Comparison of ENCODE assay signal across 1 cellular context in the genomic region with DNA sequence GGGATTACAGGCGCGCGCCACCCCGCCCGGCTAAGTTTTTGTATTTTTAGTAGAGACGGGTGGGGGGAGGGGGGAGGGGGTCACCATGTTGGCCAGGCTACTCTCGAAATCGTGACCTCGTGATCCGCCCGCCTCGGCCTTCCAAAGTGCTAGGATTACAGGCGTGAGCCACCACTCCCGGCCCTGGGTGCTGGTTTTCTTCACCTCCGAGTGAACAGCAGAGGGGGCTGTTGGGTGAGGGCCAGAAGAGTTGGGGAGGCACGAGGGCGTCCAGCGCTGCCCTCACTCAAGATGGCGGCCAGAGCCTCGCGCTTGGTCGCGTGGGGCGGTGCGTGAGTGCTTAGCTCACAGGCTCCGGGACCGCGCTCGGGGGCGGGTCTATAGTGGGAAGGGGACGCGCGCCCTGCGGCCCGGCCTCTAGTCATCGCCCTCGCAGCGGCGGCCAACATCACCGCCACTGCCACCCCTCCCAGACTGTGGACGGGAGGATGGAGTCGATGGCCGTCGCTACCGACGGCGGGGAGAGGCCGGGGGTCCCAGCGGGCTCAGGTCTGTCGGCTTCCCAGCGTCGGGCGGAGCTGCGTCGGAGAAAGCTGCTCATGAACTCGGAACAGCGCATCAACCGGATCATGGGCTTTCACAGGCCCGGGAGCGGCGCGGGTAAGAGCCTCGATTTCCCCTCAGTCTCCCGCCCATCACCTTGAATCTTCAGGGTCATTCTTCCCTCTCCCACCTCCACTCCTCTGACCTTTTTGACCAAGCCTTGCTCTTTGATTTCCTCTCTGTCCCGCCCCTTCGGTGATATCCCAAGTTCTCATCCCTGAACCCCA.
TF ChIP-seq lines count a peak whose summit lies in the region.

A gene (plus strand): TSS at position 416 of the 830 bp plus-strand sequence. CDS start 73 bp downstream, at position 489.

TF ChIP-seq in K562, 482 proteins besides CTCF, POLR2A, EP300 and RAD21 (continued from another document and continues in another):
- TF ChIP-seq, protein P1, sequence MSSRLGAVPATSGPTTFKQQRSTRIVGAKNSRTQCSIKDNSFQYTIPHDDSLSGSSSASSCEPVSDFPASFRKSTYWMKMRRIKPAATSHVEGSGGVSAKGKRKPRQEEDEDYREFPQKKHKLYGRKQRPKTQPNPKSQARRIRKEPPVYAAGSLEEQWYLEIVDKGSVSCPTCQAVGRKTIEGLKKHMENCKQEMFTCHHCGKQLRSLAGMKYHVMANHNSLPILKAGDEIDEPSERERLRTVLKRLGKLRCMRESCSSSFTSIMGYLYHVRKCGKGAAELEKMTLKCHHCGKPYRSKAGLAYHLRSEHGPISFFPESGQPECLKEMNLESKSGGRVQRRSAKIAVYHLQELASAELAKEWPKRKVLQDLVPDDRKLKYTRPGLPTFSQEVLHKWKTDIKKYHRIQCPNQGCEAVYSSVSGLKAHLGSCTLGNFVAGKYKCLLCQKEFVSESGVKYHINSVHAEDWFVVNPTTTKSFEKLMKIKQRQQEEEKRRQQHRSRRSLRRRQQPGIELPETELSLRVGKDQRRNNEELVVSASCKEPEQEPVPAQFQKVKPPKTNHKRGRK (tag; IDR thresholded peaks at IDR 0.05): no peak
- TF ChIP-seq, protein P2, sequence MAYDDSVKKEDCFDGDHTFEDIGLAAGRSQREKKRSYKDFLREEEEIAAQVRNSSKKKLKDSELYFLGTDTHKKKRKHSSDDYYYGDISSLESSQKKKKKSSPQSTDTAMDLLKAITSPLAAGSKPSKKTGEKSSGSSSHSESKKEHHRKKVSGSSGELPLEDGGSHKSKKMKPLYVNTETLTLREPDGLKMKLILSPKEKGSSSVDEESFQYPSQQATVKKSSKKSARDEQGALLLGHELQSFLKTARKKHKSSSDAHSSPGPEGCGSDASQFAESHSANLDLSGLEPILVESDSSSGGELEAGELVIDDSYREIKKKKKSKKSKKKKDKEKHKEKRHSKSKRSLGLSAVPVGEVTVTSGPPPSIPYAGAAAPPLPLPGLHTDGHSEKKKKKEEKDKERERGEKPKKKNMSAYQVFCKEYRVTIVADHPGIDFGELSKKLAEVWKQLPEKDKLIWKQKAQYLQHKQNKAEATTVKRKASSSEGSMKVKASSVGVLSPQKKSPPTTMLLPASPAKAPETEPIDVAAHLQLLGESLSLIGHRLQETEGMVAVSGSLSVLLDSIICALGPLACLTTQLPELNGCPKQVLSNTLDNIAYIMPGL (CRISPR knock-in tag; IDR thresholded peaks at IDR 0.05): 0 out of 2 replicates have a peak, but pooled peaks have one; percentile 59
- TF ChIP-seq, protein P3, sequence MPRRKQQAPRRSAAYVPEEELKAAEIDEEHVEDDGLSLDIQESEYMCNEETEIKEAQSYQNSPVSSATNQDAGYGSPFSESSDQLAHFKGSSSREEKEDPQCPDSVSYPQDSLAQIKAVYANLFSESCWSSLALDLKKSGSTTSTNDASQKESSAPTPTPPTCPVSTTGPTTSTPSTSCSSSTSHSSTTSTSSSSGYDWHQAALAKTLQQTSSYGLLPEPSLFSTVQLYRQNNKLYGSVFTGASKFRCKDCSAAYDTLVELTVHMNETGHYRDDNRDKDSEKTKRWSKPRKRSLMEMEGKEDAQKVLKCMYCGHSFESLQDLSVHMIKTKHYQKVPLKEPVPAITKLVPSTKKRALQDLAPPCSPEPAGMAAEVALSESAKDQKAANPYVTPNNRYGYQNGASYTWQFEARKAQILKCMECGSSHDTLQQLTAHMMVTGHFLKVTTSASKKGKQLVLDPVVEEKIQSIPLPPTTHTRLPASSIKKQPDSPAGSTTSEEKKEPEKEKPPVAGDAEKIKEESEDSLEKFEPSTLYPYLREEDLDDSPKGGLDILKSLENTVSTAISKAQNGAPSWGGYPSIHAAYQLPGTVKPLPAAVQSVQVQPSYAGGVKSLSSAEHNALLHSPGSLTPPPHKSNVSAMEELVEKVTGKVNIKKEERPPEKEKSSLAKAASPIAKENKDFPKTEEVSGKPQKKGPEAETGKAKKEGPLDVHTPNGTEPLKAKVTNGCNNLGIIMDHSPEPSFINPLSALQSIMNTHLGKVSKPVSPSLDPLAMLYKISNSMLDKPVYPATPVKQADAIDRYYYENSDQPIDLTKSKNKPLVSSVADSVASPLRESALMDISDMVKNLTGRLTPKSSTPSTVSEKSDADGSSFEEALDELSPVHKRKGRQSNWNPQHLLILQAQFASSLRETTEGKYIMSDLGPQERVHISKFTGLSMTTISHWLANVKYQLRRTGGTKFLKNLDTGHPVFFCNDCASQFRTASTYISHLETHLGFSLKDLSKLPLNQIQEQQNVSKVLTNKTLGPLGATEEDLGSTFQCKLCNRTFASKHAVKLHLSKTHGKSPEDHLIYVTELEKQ (CRISPR knock-in tag; IDR thresholded peaks at IDR 0.05): no peak
- TF ChIP-seq ZNF263 (CRISPR knock-in tag; IDR thresholded peaks at IDR 0.05; ENCODE audit: borderline replicate concordance): no peak; the same call in 1 of the 2 replicates
- peak; percentile 84; the same call in 1 of the 2 replicates for TF ChIP-seq RUNX1 (IDR thresholded peaks at IDR 0.05; ENCODE audit: low read depth)
- TF ChIP-seq, protein P4, sequence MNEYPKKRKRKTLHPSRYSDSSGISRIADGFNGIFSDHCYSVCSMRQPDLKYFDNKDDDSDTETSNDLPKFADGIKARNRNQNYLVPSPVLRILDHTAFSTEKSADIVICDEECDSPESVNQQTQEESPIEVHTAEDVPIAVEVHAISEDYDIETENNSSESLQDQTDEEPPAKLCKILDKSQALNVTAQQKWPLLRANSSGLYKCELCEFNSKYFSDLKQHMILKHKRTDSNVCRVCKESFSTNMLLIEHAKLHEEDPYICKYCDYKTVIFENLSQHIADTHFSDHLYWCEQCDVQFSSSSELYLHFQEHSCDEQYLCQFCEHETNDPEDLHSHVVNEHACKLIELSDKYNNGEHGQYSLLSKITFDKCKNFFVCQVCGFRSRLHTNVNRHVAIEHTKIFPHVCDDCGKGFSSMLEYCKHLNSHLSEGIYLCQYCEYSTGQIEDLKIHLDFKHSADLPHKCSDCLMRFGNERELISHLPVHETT (CRISPR knock-in tag; conservative IDR thresholded peaks at IDR 0.05 in 1 of 2, IDR thresholded peaks at IDR 0.05 in 1 of 2): no peak; a peak in 1 of 4 replicates
- TF ChIP-seq, protein P5, sequence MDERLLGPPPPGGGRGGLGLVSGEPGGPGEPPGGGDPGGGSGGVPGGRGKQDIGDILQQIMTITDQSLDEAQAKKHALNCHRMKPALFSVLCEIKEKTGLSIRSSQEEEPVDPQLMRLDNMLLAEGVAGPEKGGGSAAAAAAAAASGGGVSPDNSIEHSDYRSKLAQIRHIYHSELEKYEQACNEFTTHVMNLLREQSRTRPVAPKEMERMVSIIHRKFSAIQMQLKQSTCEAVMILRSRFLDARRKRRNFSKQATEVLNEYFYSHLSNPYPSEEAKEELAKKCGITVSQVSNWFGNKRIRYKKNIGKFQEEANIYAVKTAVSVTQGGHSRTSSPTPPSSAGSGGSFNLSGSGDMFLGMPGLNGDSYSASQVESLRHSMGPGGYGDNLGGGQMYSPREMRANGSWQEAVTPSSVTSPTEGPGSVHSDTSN (CRISPR knock-in tag; IDR thresholded peaks at IDR 0.05; ENCODE audit: low read depth): no peak
- TF ChIP-seq, protein P5 (tag; conservative IDR thresholded peaks at IDR 0.05; ENCODE audit: low read depth): no peak
- peak; percentile 4; the same call in 1 of the 2 replicates for TF ChIP-seq OTX1 (CRISPR knock-in tag; IDR thresholded peaks at IDR 0.05)
- no peak for TF ChIP-seq MED1 (CRISPR knock-in tag; IDR thresholded peaks at IDR 0.05; ENCODE audit: borderline replicate concordance)
- peak in 1 of 2 experiments; percentile 84; a peak in 1 of 3 replicates for TF ChIP-seq CBX3 (IDR thresholded peaks at IDR 0.05; ENCODE audit: borderline replicate concordance in 1 of 2, low read length in 2 of 2)
- no peak for TF ChIP-seq SAP30 (IDR thresholded peaks at IDR 0.05; ENCODE audit: borderline replicate concordance, insufficient read depth, low read depth, low read length, poor library complexity, severe bottlenecking)
- no peak for TF ChIP-seq EWSR1 (IDR thresholded peaks at IDR 0.05; ENCODE audit: borderline replicate concordance, low read depth, partially characterized antibody)
- TF ChIP-seq, protein P6, sequence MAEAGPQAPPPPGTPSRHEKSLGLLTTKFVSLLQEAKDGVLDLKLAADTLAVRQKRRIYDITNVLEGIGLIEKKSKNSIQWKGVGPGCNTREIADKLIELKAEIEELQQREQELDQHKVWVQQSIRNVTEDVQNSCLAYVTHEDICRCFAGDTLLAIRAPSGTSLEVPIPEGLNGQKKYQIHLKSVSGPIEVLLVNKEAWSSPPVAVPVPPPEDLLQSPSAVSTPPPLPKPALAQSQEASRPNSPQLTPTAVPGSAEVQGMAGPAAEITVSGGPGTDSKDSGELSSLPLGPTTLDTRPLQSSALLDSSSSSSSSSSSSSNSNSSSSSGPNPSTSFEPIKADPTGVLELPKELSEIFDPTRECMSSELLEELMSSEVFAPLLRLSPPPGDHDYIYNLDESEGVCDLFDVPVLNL (CRISPR knock-in tag; IDR thresholded peaks at IDR 0.05; ENCODE audit: low read depth): peak; percentile 83
- no peak for TF ChIP-seq JUNB (CRISPR knock-in tag; conservative IDR thresholded peaks at IDR 0.05)
- TF ChIP-seq, protein P7, sequence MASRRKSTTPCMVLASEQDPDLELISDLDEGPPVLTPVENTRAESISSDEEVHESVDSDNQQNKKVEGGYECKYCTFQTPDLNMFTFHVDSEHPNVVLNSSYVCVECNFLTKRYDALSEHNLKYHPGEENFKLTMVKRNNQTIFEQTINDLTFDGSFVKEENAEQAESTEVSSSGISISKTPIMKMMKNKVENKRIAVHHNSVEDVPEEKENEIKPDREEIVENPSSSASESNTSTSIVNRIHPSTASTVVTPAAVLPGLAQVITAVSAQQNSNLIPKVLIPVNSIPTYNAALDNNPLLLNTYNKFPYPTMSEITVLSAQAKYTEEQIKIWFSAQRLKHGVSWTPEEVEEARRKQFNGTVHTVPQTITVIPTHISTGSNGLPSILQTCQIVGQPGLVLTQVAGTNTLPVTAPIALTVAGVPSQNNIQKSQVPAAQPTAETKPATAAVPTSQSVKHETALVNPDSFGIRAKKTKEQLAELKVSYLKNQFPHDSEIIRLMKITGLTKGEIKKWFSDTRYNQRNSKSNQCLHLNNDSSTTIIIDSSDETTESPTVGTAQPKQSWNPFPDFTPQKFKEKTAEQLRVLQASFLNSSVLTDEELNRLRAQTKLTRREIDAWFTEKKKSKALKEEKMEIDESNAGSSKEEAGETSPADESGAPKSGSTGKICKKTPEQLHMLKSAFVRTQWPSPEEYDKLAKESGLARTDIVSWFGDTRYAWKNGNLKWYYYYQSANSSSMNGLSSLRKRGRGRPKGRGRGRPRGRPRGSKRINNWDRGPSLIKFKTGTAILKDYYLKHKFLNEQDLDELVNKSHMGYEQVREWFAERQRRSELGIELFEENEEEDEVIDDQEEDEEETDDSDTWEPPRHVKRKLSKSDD (conservative IDR thresholded peaks at IDR 0.05; ENCODE audit: low read length): peak; percentile 84; the same call in 1 of the 2 replicates
- TF ChIP-seq PTRF (tag; IDR thresholded peaks at IDR 0.05): no peak
- TF ChIP-seq FOXA1 (IDR thresholded peaks at IDR 0.05; ENCODE audit: borderline replicate concordance): no peak
- TF ChIP-seq ZBTB17 (CRISPR knock-in tag; IDR thresholded peaks at IDR 0.05): peak; percentile 78
- no peak for TF ChIP-seq NFE2L1 (tag; IDR thresholded peaks at IDR 0.05; ENCODE audit: borderline replicate concordance, low read depth)
- no peak for TF ChIP-seq HDAC6 (IDR thresholded peaks at IDR 0.05; ENCODE audit: low read depth, low read length)
- no peak for TF ChIP-seq HMG20A (CRISPR knock-in tag; conservative IDR thresholded peaks at IDR 0.05)
- no peak for TF ChIP-seq MAFG (tag; conservative IDR thresholded peaks at IDR 0.05)
- 0 out of 2 replicates have a peak, but pooled peaks have one; percentile 80 for TF ChIP-seq KAT7 (CRISPR knock-in tag; IDR thresholded peaks at IDR 0.05; ENCODE audit: borderline replicate concordance)
- TF ChIP-seq TAF9B (IDR thresholded peaks at IDR 0.05; ENCODE audit: partially characterized antibody): peak; percentile 33
- 0 out of 4 replicates have a peak, but pooled peaks of 1 of the 2 experiments have one; percentile 13 for TF ChIP-seq FOXK2 (conservative IDR thresholded peaks at IDR 0.05 in 1 of 2, IDR thresholded peaks at IDR 0.05 in 1 of 2; ENCODE audit: low read depth in 2 of 2)
- peak; percentile 59 for TF ChIP-seq POLR2B (IDR thresholded peaks at IDR 0.05; ENCODE audit: low read depth, partially characterized antibody)
- TF ChIP-seq, protein P8, sequence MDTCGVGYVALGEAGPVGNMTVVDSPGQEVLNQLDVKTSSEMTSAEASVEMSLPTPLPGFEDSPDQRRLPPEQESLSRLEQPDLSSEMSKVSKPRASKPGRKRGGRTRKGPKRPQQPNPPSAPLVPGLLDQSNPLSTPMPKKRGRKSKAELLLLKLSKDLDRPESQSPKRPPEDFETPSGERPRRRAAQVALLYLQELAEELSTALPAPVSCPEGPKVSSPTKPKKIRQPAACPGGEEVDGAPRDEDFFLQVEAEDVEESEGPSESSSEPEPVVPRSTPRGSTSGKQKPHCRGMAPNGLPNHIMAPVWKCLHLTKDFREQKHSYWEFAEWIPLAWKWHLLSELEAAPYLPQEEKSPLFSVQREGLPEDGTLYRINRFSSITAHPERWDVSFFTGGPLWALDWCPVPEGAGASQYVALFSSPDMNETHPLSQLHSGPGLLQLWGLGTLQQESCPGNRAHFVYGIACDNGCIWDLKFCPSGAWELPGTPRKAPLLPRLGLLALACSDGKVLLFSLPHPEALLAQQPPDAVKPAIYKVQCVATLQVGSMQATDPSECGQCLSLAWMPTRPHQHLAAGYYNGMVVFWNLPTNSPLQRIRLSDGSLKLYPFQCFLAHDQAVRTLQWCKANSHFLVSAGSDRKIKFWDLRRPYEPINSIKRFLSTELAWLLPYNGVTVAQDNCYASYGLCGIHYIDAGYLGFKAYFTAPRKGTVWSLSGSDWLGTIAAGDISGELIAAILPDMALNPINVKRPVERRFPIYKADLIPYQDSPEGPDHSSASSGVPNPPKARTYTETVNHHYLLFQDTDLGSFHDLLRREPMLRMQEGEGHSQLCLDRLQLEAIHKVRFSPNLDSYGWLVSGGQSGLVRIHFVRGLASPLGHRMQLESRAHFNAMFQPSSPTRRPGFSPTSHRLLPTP (IDR thresholded peaks at IDR 0.05; ENCODE audit: borderline replicate concordance, extremely low read depth, insufficient read length): no peak
- 0 out of 2 replicates have a peak, but pooled peaks have one; percentile 20 for TF ChIP-seq ZNF311 (CRISPR knock-in tag; IDR thresholded peaks at IDR 0.05)
- TF ChIP-seq E2F3 (CRISPR knock-in tag; IDR thresholded peaks at IDR 0.05): peak; percentile 61
- no peak for TF ChIP-seq NBN (IDR thresholded peaks at IDR 0.05; ENCODE audit: low read depth)
- TF ChIP-seq KHSRP (IDR thresholded peaks at IDR 0.05): no peak
- TF ChIP-seq GATAD2A (IDR thresholded peaks at IDR 0.05): 0 out of 2 replicates have a peak, but pooled peaks have one; percentile 57
